In the genomic region with DNA sequence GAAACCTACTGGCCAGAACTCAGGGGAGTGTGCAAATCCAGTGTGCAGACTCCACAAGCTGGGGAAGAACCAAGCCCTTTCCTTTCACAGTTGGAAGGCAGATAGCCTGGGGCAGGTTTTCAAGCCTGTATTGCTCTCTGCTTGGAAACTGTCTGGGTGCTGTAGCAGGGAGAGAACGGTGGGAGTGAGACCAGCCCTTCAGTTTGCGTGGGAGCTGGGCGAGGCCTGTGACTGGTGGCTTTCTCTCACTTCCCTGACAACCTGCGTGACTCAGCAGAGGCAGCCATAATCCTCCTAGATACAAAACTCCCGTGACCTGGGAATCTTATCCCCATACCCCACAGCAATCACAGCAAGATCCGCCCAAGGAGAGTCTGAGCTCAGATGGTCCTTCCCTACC, we compare ENCODE assay signal across 1 cellular context.
TF ChIP-seq lines count a peak whose summit lies in the region.

No MANE protein-coding gene starts in this region.

TF ChIP-seq in K562, 482 proteins besides CTCF, POLR2A, EP300 and RAD21 (continued from another document):
- TF ChIP-seq RBM17 (IDR thresholded peaks at IDR 0.05; ENCODE audit: borderline replicate concordance, low read depth, low read length) (no peak), EGR1 (conservative IDR thresholded peaks at IDR 0.05) (0 out of 2 replicates have a peak, but pooled peaks have one; percentile 18), OTX1 (CRISPR knock-in tag; IDR thresholded peaks at IDR 0.05) (no peak), SRSF7 (optimal IDR thresholded peaks at IDR 0.05; ENCODE audit: low read depth, low read length) (no peak)
